In genomic region chr9:35714579-35715252, GRCh38 we compare ENCODE assay signal across 24 cellular contexts. TPM values are rescaled to one million over a fixed set of nuclear protein-coding genes. Genes with fewer than 3 reads are reported as not detected.
A peak's percentile ranks its signal among the peaks of the same experiment; 100 is the strongest.
DNase-seq lines count a peak whose midpoint lies in the region; ATAC-seq and TF ChIP-seq lines count a peak whose summit lies in the region.
"Had no signal": no experiment of that assay in that cellular context is flagged by ENCODE, and none has a peak within 500 bp of the region (broad histone marks: within the 10 kb centered on the region; RNA-seq: fewer than 3 reads in every experiment).

No MANE protein-coding gene starts in this region.

- no peaks in the 10 kb centered on the region for H3K27me3 Mint-ChIP-seq in stimulated activated naive CD8-positive, alpha-beta T cell treated with anti-CD3 and anti-CD28 coated beads, Interleukin-15, amount 100 ng/mL, for 72 hours
- H3K27me3 Mint-ChIP-seq in chondrocyte (ENCODE audit: low read depth) = no peaks in the 10 kb centered on the region
- no peaks in the 10 kb centered on the region for H3K27me3 Mint-ChIP-seq in natural killer cell (ENCODE audit: low read depth in 2 of 2)
- no peaks in the 10 kb centered on the region for H3K27me3 Mint-ChIP-seq in activated CD4-positive, alpha-beta T cell treated with anti-CD3 and anti-CD28 coated beads, Interleukin-2, amount 10 ng/mL, durations not matched to agents 7 days and 5 days
- H3K27me3 Mint-ChIP-seq: naive thymus-derived CD8-positive, alpha-beta T cell had no signal

- no peaks in the 10 kb centered on the region for H3K9me3 Mint-ChIP-seq in stimulated activated naive CD8-positive, alpha-beta T cell treated with anti-CD3 and anti-CD28 coated beads, Interleukin-15, amount 100 ng/mL, for 72 hours
- H3K9me3 Mint-ChIP-seq in chondrocyte (ENCODE audit: low read depth) (no peaks in the 10 kb centered on the region), natural killer cell (no peaks in the 10 kb centered on the region)
- no peaks in the 10 kb centered on the region for H3K9me3 Mint-ChIP-seq in activated CD4-positive, alpha-beta T cell treated with anti-CD3 and anti-CD28 coated beads, Interleukin-2, amount 10 ng/mL, durations not matched to agents 7 days and 5 days
- H3K9me3 Mint-ChIP-seq: naive thymus-derived CD8-positive, alpha-beta T cell had no signal

- no peak overlapping the region for H3K9ac ChIP-seq in mesendoderm (ENCODE audit: low read length)

- POLR2A ChIA-PET in activated CD4-positive, alpha-beta T cell treated with anti-CD3 and anti-CD28 coated beads, Interleukin-2, amount 10 ng/mL, durations not matched to agents 7 days and 5 days (lab: Charles Lee) = no interaction called here

- no peak for DNase-seq in stimulated activated naive CD8-positive, alpha-beta T cell treated with anti-CD3 and anti-CD28 coated beads, Interleukin-15, amount 100 ng/mL, for 72 hours
- DNase-seq in stimulated activated naive CD8-positive, alpha-beta T cell treated with anti-CD3 and anti-CD28 coated beads, Interleukin-15, Interleukin-2, amounts not matched to agents 100 U/mL and 50 U/mL, for 24 hours = no peak
- DNase-seq in chondrocyte (ENCODE audit: low spot score) (no peak), natural killer cell (no peak), mesendoderm (no peak), iPS-NIHi7 (ENCODE audit: extremely low spot score) (no peak)
- no peak for DNase-seq in activated CD4-positive, alpha-beta T cell treated with anti-CD3 and anti-CD28 coated beads, Interleukin-2, amount 10 ng/mL, durations not matched to agents 7 days and 5 days
- DNase-seq: activated effector memory CD4-positive, alpha-beta T cell treated with Interleukin-2 at 50 U/mL for 16 hours; DMS 273 treated with DMSO at 0.1 percent for 48 hours; GDM1; hippocampal formation; naive thymus-derived CD8-positive, alpha-beta T cell; NCI-H1694; NCI-H774; stimulated activated CD4-positive, alpha-beta T cell treated with anti-CD3 and anti-CD28 coated beads, Interleukin-4, amount 100 ng/mL, for 4 hours; T1000 had no signal

- H3K79me1 ChIP-seq in mesendoderm (ENCODE audit: low read length) = no peaks in the 10 kb centered on the region

- no peak overlapping the region for H2BK15ac ChIP-seq in mesendoderm (replicated peaks; ENCODE audit: low read depth)

- CTCF ChIA-PET in activated CD4-positive, alpha-beta T cell treated with anti-CD3 and anti-CD28 coated beads, Interleukin-2, amount 10 ng/mL, durations not matched to agents 7 days and 5 days (lab: Charles Lee) = interaction anchor here (1.1 to 2.7 kb wide), 6 partner anchors 9 to 57 kb away, joined by 3 to 13 read pairs (median 4); partner anchors contain the start of genes CCDC107, CREB3, RGP1 and RMRP

- H4K8ac ChIP-seq in mesendoderm (ENCODE audit: low read depth, low read length) = no peak overlapping the region

- H3K4me1 Mint-ChIP-seq in stimulated activated naive CD8-positive, alpha-beta T cell treated with anti-CD3 and anti-CD28 coated beads, Interleukin-15, amount 100 ng/mL, for 72 hours = no peaks in the 10 kb centered on the region
- H3K4me1 Mint-ChIP-seq in chondrocyte (ENCODE audit: low read depth) (no peaks in the 10 kb centered on the region), natural killer cell (peaks cover 0 to 20% of the 10 kb centered on the region in 2 donors)
- no peaks in the 10 kb centered on the region for H3K4me1 Mint-ChIP-seq in activated CD4-positive, alpha-beta T cell treated with anti-CD3 and anti-CD28 coated beads, Interleukin-2, amount 10 ng/mL, durations not matched to agents 7 days and 5 days

- H3K4me3 Mint-ChIP-seq in stimulated activated naive CD8-positive, alpha-beta T cell treated with anti-CD3 and anti-CD28 coated beads, Interleukin-15, amount 100 ng/mL, for 72 hours = no peak overlapping the region
- no peak overlapping the region for H3K4me3 Mint-ChIP-seq in chondrocyte (ENCODE audit: unreplicated experiment)
- no peak overlapping the region for H3K4me3 Mint-ChIP-seq in natural killer cell
- H3K4me3 Mint-ChIP-seq in activated CD4-positive, alpha-beta T cell treated with anti-CD3 and anti-CD28 coated beads, Interleukin-2, amount 10 ng/mL, durations not matched to agents 7 days and 5 days = no peak overlapping the region
- H3K4me3 Mint-ChIP-seq: naive thymus-derived CD8-positive, alpha-beta T cell had no signal

- intact Hi-C loops in natural killer cell (cut with micrococcal nuclease) = no loop called here

- H3K27ac ChIP-seq in mesendoderm (ENCODE audit: low read depth, low read length) = no peak overlapping the region
- H3K27ac ChIP-seq: BLaER1 treated with 17β-estradiol and CSF1 and Interleukin-3, amounts not matched to agents 10 nM and 100 nM; SK-N-MC; suprapubic skin; vagina had no signal

- no peak overlapping the region for H3K23ac ChIP-seq in mesendoderm (ENCODE audit: low read length)

- TF ChIP-seq CTCF in chondrocyte (IDR thresholded peaks at IDR 0.05) (no peak), natural killer cell (IDR thresholded peaks at IDR 0.05) (no peak)

- WGBS in mesendoderm (ENCODE audit: extremely low coverage, insufficient coverage, low lambda C conversion rate) = no CpG with 5 or more reads among the region's 13 CpGs

- H3K27ac Mint-ChIP-seq in stimulated activated naive CD8-positive, alpha-beta T cell treated with anti-CD3 and anti-CD28 coated beads, Interleukin-15, amount 100 ng/mL, for 72 hours = peak overlapping the region; percentile 37 to 59
- peak overlapping the region; percentile 54 for H3K27ac Mint-ChIP-seq in chondrocyte (ENCODE audit: unreplicated experiment)
- peak overlapping the region; percentile 62 to 75 for H3K27ac Mint-ChIP-seq in natural killer cell
- no peak overlapping the region for H3K27ac Mint-ChIP-seq in activated CD4-positive, alpha-beta T cell treated with anti-CD3 and anti-CD28 coated beads, Interleukin-2, amount 10 ng/mL, durations not matched to agents 7 days and 5 days

- H3K4me3 ChIP-seq in mesendoderm (ENCODE audit: low read length) = no peak overlapping the region
- H3K4me3 ChIP-seq: BLaER1 treated with 17β-estradiol and CSF1 and Interleukin-3, amounts not matched to agents 10 nM and 100 nM; prostate gland; SK-N-MC; suprapubic skin; vagina had no signal

- H3K27me3 ChIP-seq in mesendoderm (ENCODE audit: insufficient read depth, low read length, poor library complexity) = no peaks in the 10 kb centered on the region
- H3K27me3 ChIP-seq: BLaER1 treated with 17β-estradiol and CSF1 and Interleukin-3, amounts not matched to agents 10 nM and 100 nM; suprapubic skin; vagina had no signal

- no peak overlapping the region for H3K4me2 ChIP-seq in mesendoderm (ENCODE audit: low read length)
- H3K4me2 ChIP-seq: BLaER1 treated with 17β-estradiol and CSF1 and Interleukin-3, amounts not matched to agents 10 nM and 100 nM had no signal

- no peaks in the 10 kb centered on the region for H3K4me1 ChIP-seq in mesendoderm (ENCODE audit: control insufficient read depth, low read depth, low read length)
- H3K4me1 ChIP-seq: prostate gland, suprapubic skin, vagina had no signal

- ATAC-seq in stimulated activated naive CD8-positive, alpha-beta T cell treated with anti-CD3 and anti-CD28 coated beads, Interleukin-15, amount 100 ng/mL, for 72 hours = no peak
- ATAC-seq in stimulated activated naive CD8-positive, alpha-beta T cell treated with anti-CD3 and anti-CD28 coated beads, Interleukin-15, Interleukin-2, amounts not matched to agents 100 U/mL and 50 U/mL, for 24 hours = no peak
- ATAC-seq in natural killer cell (no peak), GM18520 (IDR thresholded peaks at IDR 0.05; ENCODE audit: unreplicated experiment) (no peak)
- ATAC-seq: activated CD4-positive, CD25-positive, alpha-beta regulatory T cell treated with anti-CD3 and anti-CD28 coated beads, Interleukin-2, amount 50 U/mL, for 24 hours; naive thymus-derived CD8-positive, alpha-beta T cell; Panc1 had no signal

- no peak overlapping the region for H2BK120ac ChIP-seq in mesendoderm (ENCODE audit: low read depth, low read length)

- H3K36me3 Mint-ChIP-seq in chondrocyte (ENCODE audit: low read depth) (peaks cover 66% of the 10 kb centered on the region), natural killer cell (peaks cover 14% of the 10 kb centered on the region)
- peaks cover 79% of the 10 kb centered on the region for H3K36me3 Mint-ChIP-seq in activated CD4-positive, alpha-beta T cell treated with anti-CD3 and anti-CD28 coated beads, Interleukin-2, amount 10 ng/mL, durations not matched to agents 7 days and 5 days (ENCODE audit: low read depth)

- H3K18ac ChIP-seq in mesendoderm (ENCODE audit: low read length) = no peak overlapping the region

- no peak overlapping the region for H2AK5ac ChIP-seq in mesendoderm (ENCODE audit: low read length)

- no peak overlapping the region for H4K5ac ChIP-seq in mesendoderm (ENCODE audit: low read length)

- H3K56ac ChIP-seq in mesendoderm (ENCODE audit: low read length) = no peak overlapping the region

- H3K4ac ChIP-seq in mesendoderm (ENCODE audit: low read depth, low read length) = no peak overlapping the region

- H3K36me3 ChIP-seq in mesendoderm (ENCODE audit: control insufficient read depth, insufficient read depth, low read length) = peaks cover 48% of the 10 kb centered on the region

- H2BK5ac ChIP-seq in mesendoderm (ENCODE audit: low read length) = no peak overlapping the region

- H3K79me2 ChIP-seq in mesendoderm (ENCODE audit: control insufficient read depth, insufficient read depth, low read length) = no peaks in the 10 kb centered on the region

RNA-seq across cellular contexts. Expression of gene TLN1, which starts 17.3 kb away (rescaled TPM):
- total RNA-seq in chondrocyte (490 to 684 TPM (median 655 TPM) in 3 replicates), natural killer cell (100 to 1,000 TPM; 509 to 552 (median 528) TPM)
- polyA plus RNA-seq in mesendoderm (2013, experiment 1 of 2) = 27.1 TPM
- 27.7 TPM for polyA plus RNA-seq in mesendoderm (2013, experiment 2 of 2)
- 100 to 1,000 TPM; 362 to 422 TPM for total RNA-seq in activated CD4-positive, alpha-beta T cell treated with anti-CD3 and anti-CD28 coated beads, Interleukin-2, amount 10 ng/mL, durations not matched to agents 7 days and 5 days

RNA-seq across cellular contexts. Expression of gene CREB3, which starts 17.8 kb away (rescaled TPM):
- total RNA-seq in chondrocyte (55.5 to 63.4 TPM (median 56.7 TPM) in 3 replicates), natural killer cell (10 to 100 TPM; 15.7 to 19.7 (median 18.8) TPM)
- polyA plus RNA-seq in mesendoderm (2013, experiment 1 of 2) = 19.8 TPM
- 19.8 TPM for polyA plus RNA-seq in mesendoderm (2013, experiment 2 of 2)
- total RNA-seq in activated CD4-positive, alpha-beta T cell treated with anti-CD3 and anti-CD28 coated beads, Interleukin-2, amount 10 ng/mL, durations not matched to agents 7 days and 5 days = 10 to 100 TPM; 18.1 to 18.3 TPM

RNA-seq across cellular contexts. Expression of gene TPM2, which starts 25.0 kb away (rescaled TPM):
- total RNA-seq in chondrocyte (498 to 2,023 TPM (median 2,016 TPM) in 3 replicates), natural killer cell (10 to 100 TPM; 20.9 to 23.8 (median 22.9) TPM)
- polyA plus RNA-seq in mesendoderm (2013, experiment 1 of 2) = 243 TPM
- 250 TPM for polyA plus RNA-seq in mesendoderm (2013, experiment 2 of 2)
- 10 to 100 TPM; 13.1 to 13.4 TPM for total RNA-seq in activated CD4-positive, alpha-beta T cell treated with anti-CD3 and anti-CD28 coated beads, Interleukin-2, amount 10 ng/mL, durations not matched to agents 7 days and 5 days

RNA-seq across cellular contexts. Expression of gene GBA2, which starts 34.3 kb away (rescaled TPM):
- total RNA-seq in chondrocyte (50.9 to 52.1 TPM (median 51.6 TPM) in 3 replicates), natural killer cell (100 to 1,000 TPM in 2 of 3 donors, 10 to 100 TPM in 1; 76.4 to 118 (median 101) TPM)
- 35.0 TPM for polyA plus RNA-seq in mesendoderm (2013, experiment 1 of 2)
- 35.8 TPM for polyA plus RNA-seq in mesendoderm (2013, experiment 2 of 2)
- 10 to 100 TPM; 42.8 to 44.1 TPM for total RNA-seq in activated CD4-positive, alpha-beta T cell treated with anti-CD3 and anti-CD28 coated beads, Interleukin-2, amount 10 ng/mL, durations not matched to agents 7 days and 5 days

RNA-seq across cellular contexts. Expression of gene RGP1, which starts 34.4 kb away (rescaled TPM):
- 27.7 to 28.6 TPM (median 27.9 TPM) in 3 replicates for total RNA-seq in chondrocyte
- 10 to 100 TPM; 22.3 to 26.4 (median 23.3) TPM for total RNA-seq in natural killer cell
- 10.1 TPM for polyA plus RNA-seq in mesendoderm (2013, experiment 1 of 2)
- polyA plus RNA-seq in mesendoderm (2013, experiment 2 of 2) = 10.0 TPM
- 10 to 100 TPM; 24.7 to 28.4 TPM for total RNA-seq in activated CD4-positive, alpha-beta T cell treated with anti-CD3 and anti-CD28 coated beads, Interleukin-2, amount 10 ng/mL, durations not matched to agents 7 days and 5 days

Comparison
In these comparisons a context has a peak if more than half of its experiments do, and no peak if none do; other contexts are left out.
1. RNA of gene TPM2, which starts 25.0 kb away (total RNA-seq): 498 to 2,023 TPM in chondrocyte; 20.9 to 23.8 TPM in natural killer cell and 13.1 to 13.4 TPM in activated CD4-positive, alpha-beta T cell treated with anti-CD3 and anti-CD28 coated beads, Interleukin-2, amount 10 ng/mL, durations not matched to agents 7 days and 5 days; every median in the first group is over 10 times any median in the second.